In genomic region chr1:154739654-154740053, GRCh38 we compare ENCODE assay signal across 30 cellular contexts.
"Had no signal": no experiment of that assay in that cellular context is flagged by ENCODE, and none has a peak within 500 bp of the region (broad histone marks: within the 10 kb centered on the region; RNA-seq: fewer than 3 reads in every experiment).

No MANE protein-coding gene starts in this region.

- H3K9me3 Mint-ChIP-seq: activated CD4-positive, alpha-beta memory T cell treated with anti-CD3 and anti-CD28 coated beads for 36 hours; activated naive CD8-positive, alpha-beta T cell treated with anti-CD3 and anti-CD28 coated beads for 36 hours; dendritic cell treated with granulocyte-macrophage colony-stimulating factor and Interleukin-4, amounts not matched to agents 40 ng/mL and 50 ng/mL, for 4 days; T-helper 1 cell treated with Interleukin-12 subunit alpha and Interleukin-12 subunit beta and Interleukin-4 antibody, amounts not matched to agents 30 μg/mL and 1 μg/mL, for 36 hours had no signal

- H3K27ac Mint-ChIP-seq: activated CD4-positive, alpha-beta memory T cell treated with anti-CD3 and anti-CD28 coated beads for 36 hours; activated naive CD8-positive, alpha-beta T cell treated with anti-CD3 and anti-CD28 coated beads for 36 hours; activated T-cell treated with anti-CD3 and anti-CD28 coated beads, Interleukin-2, amount 50 U/mL, for 24 hours; dendritic cell treated with granulocyte-macrophage colony-stimulating factor and Interleukin-4, amounts not matched to agents 40 ng/mL and 50 ng/mL, for 4 days; stimulated activated naive B cell treated with anti-CD40 and anti-IgM and Interleukin-4, amounts not matched to agents 10 μg/mL and 1 μg/mL and 100 μg/mL, for 72 hours; T-helper 1 cell treated with Interleukin-12 subunit alpha and Interleukin-12 subunit beta and Interleukin-4 antibody, amounts not matched to agents 30 μg/mL and 1 μg/mL, for 36 hours had no signal

- DNase-seq: activated CD4-positive, alpha-beta memory T cell treated with anti-CD3 and anti-CD28 coated beads for 36 hours; activated CD4-positive, alpha-beta T cell treated with anti-CD3 and anti-CD28 coated beads for 4 hours; activated CD8-positive, alpha-beta memory T cell treated with anti-CD3 and anti-CD28 coated beads, Interleukin-2, amount 50 U/mL, for 48 hours; activated naive CD4-positive, alpha-beta T cell treated with Interleukin-2 at 50 U/mL for 16 hours; activated naive CD8-positive, alpha-beta T cell treated with anti-CD3 and anti-CD28 coated beads for 36 hours; activated T-cell treated with anti-CD3 and anti-CD28 coated beads, Interleukin-2, amount 50 U/mL, for 24 hours; amygdala; caudate nucleus; effector CD4-positive, alpha-beta T cell; foreskin keratinocyte; heart right ventricle; left ventricle myocardium inferior; mesendoderm; mucosa of descending colon; naive B cell; pancreas; sigmoid colon; stimulated activated CD4-positive, alpha-beta T cell treated with anti-CD3 and anti-CD28 coated beads, Interleukin-1b, Interleukin-23, amount 100 ng/mL, for 48 hours; stimulated activated CD4-positive, alpha-beta T cell treated with anti-CD3 and anti-CD28 coated beads, Interleukin-4, amount 100 ng/mL, for 4 hours; stimulated activated naive B cell treated with anti-CD40 and anti-IgM and Interleukin-4, amounts not matched to agents 10 μg/mL and 1 μg/mL and 100 μg/mL, for 72 hours; T-helper 9 cell; testis; transverse colon had no signal

- H3K4me1 Mint-ChIP-seq: naive B cell had no signal

- H3K4me3 Mint-ChIP-seq: activated CD4-positive, alpha-beta memory T cell treated with anti-CD3 and anti-CD28 coated beads for 36 hours; activated naive CD8-positive, alpha-beta T cell treated with anti-CD3 and anti-CD28 coated beads for 36 hours; activated T-cell treated with anti-CD3 and anti-CD28 coated beads, Interleukin-2, amount 50 U/mL, for 24 hours; dendritic cell treated with granulocyte-macrophage colony-stimulating factor and Interleukin-4, amounts not matched to agents 40 ng/mL and 50 ng/mL, for 4 days; naive B cell; stimulated activated naive B cell treated with anti-CD40 and anti-IgM and Interleukin-4, amounts not matched to agents 10 μg/mL and 1 μg/mL and 100 μg/mL, for 72 hours; T-helper 1 cell treated with Interleukin-12 subunit alpha and Interleukin-12 subunit beta and Interleukin-4 antibody, amounts not matched to agents 30 μg/mL and 1 μg/mL, for 36 hours had no signal

- H3K4me3 ChIP-seq: esophagus muscularis mucosa, heart right ventricle, left ventricle myocardium inferior, lung, mucosa of descending colon, pancreas, prostate gland, sigmoid colon, smooth muscle cell, testis, transverse colon had no signal

- H3K36me3 Mint-ChIP-seq: activated CD4-positive, alpha-beta memory T cell treated with anti-CD3 and anti-CD28 coated beads for 36 hours; activated naive CD8-positive, alpha-beta T cell treated with anti-CD3 and anti-CD28 coated beads for 36 hours; stimulated activated naive B cell treated with anti-CD40 and anti-IgM and Interleukin-4, amounts not matched to agents 10 μg/mL and 1 μg/mL and 100 μg/mL, for 72 hours had no signal

- ATAC-seq: foreskin keratinocyte; heart right ventricle; mucosa of descending colon; pancreas; stimulated activated naive B cell treated with anti-CD40 and anti-IgM and Interleukin-4, amounts not matched to agents 10 μg/mL and 1 μg/mL and 100 μg/mL, for 72 hours had no signal

- H3K27ac ChIP-seq: esophagus muscularis mucosa, foreskin keratinocyte, heart right ventricle, left ventricle myocardium inferior, pancreas, prostate gland, sigmoid colon, testis, transverse colon, VCaP had no signal
